36 cellular contexts compared by ENCODE assay signal in the genomic region with DNA sequence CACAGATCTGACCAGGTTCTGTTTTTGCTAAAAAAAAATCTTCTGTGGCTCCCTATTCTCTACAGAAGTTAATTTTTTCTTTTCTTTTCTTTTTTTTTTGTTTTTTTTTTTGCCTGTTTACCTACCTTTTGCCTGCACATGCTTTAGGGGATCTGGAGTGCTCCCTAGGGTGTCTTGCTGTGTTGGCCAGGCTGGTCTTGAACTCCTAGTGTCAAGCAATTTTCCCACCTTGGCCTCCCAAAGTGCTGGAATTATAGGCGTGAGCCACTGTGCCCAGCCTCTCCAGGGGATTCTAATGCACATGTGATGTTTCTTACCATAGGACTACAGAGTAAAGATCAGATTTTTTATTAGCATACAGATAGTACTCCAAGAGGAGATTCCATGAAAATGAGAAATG.
"Had no signal": no experiment of that assay in that cellular context is flagged by ENCODE, and none has a peak within 500 bp of the region (broad histone marks: within the 10 kb centered on the region; RNA-seq: fewer than 3 reads in every experiment).

No MANE protein-coding gene starts in this region.

- H3K4me2 ChIP-seq: SK-N-SH had no signal

- FAIRE-seq: bronchial epithelial cell, TTC549 had no signal

- H3K27me3 ChIP-seq: MG63, Peyer's patch, SJSA1 had no signal

- H3K27ac Mint-ChIP-seq: activated CD4-positive, alpha-beta T cell treated with anti-CD3 and anti-CD28 coated beads for 36 hours; activated CD4-positive, alpha-beta T cell treated with anti-CD3 and anti-CD28 coated beads, Interleukin-2, amount 10 ng/mL, durations not matched to agents 7 days and 5 days; activated CD8-positive, alpha-beta memory T cell treated with anti-CD3 and anti-CD28 coated beads, Interleukin-2, amount 10 ng/mL, durations not matched to agents 7 days and 5 days; activated naive CD4-positive, alpha-beta T cell treated with anti-CD3 and anti-CD28 coated beads, Interleukin-2, amount 50 U/mL, for 24 hours; activated naive CD8-positive, alpha-beta T cell treated with anti-CD3 and anti-CD28 coated beads, Interleukin-2, amount 50 U/mL, for 24 hours; brain; T-helper 2 cell treated with Interferon-gamma antibody and Interleukin-4, amounts not matched to agents 5 μg/mL and 100 μg/mL, for 36 hours had no signal

- H3K4me3 ChIP-seq: MG63, Peyer's patch, SJSA1 had no signal

- DNase-seq: activated CD4-positive, alpha-beta T cell treated with anti-CD3 and anti-CD28 coated beads for 36 hours; activated CD4-positive, alpha-beta T cell treated with anti-CD3 and anti-CD28 coated beads, Interleukin-2, amount 10 ng/mL, durations not matched to agents 7 days and 5 days; activated CD4-positive, alpha-beta T cell treated with anti-CD3 and anti-CD28 coated beads, Interleukin-2, amount 50 U/mL, for 48 hours; activated CD8-positive, alpha-beta memory T cell treated with anti-CD3 and anti-CD28 coated beads for 24 hours; activated CD8-positive, alpha-beta memory T cell treated with anti-CD3 and anti-CD28 coated beads, Interleukin-2, amount 10 ng/mL, durations not matched to agents 7 days and 5 days; activated CD8-positive, alpha-beta memory T cell treated with anti-CD3 and anti-CD28 coated beads, Interleukin-2, amount 50 U/mL, for 48 hours; activated effector memory CD4-positive, alpha-beta T cell treated with anti-CD3 and anti-CD28 coated beads, Interleukin-2, amount 50 U/mL, for 16 hours; activated naive CD4-positive, alpha-beta T cell; activated naive CD8-positive, alpha-beta T cell treated with anti-CD3 and anti-CD28 coated beads, Interleukin-2, amount 50 U/mL, for 24 hours; anterior cingulate cortex; caudate nucleus; cerebellar nuclear complex; Kasumi-1; KG1; MG63; NCI-H1048; NCI-H1105 treated with DMSO at 0.1 percent for 48 hours; NCI-H1436; NCI-H1694; NCI-H1930; NCI-H2081 treated with DMSO at 0.1 percent for 48 hours; NCI-H345; NCI-H524 treated with DMSO at 0.1 percent for 48 hours; PC-3; Peyer's patch; RPMI8226; SHP77 treated with DMSO at 0.1 percent for 48 hours; SK-N-SH had no signal

- H3K9me3 Mint-ChIP-seq: activated CD4-positive, alpha-beta T cell treated with anti-CD3 and anti-CD28 coated beads, Interleukin-2, amount 10 ng/mL, durations not matched to agents 7 days and 5 days; activated naive CD4-positive, alpha-beta T cell treated with anti-CD3 and anti-CD28 coated beads, Interleukin-2, amount 50 U/mL, for 24 hours; activated naive CD8-positive, alpha-beta T cell treated with anti-CD3 and anti-CD28 coated beads, Interleukin-2, amount 50 U/mL, for 24 hours; T-helper 1 cell treated with Interleukin-12 subunit alpha and Interleukin-12 subunit beta and Interleukin-4 antibody, amounts not matched to agents 30 μg/mL and 1 μg/mL, for 36 hours; T-helper 2 cell treated with Interferon-gamma antibody and Interleukin-4, amounts not matched to agents 5 μg/mL and 100 μg/mL, for 36 hours had no signal

- H3K4me3 Mint-ChIP-seq: activated CD4-positive, alpha-beta T cell treated with anti-CD3 and anti-CD28 coated beads for 36 hours; activated CD4-positive, alpha-beta T cell treated with anti-CD3 and anti-CD28 coated beads, Interleukin-2, amount 10 ng/mL, durations not matched to agents 7 days and 5 days; activated CD8-positive, alpha-beta memory T cell treated with anti-CD3 and anti-CD28 coated beads, Interleukin-2, amount 10 ng/mL, durations not matched to agents 7 days and 5 days; activated naive CD4-positive, alpha-beta T cell treated with anti-CD3 and anti-CD28 coated beads, Interleukin-2, amount 50 U/mL, for 24 hours; activated naive CD8-positive, alpha-beta T cell treated with anti-CD3 and anti-CD28 coated beads, Interleukin-2, amount 50 U/mL, for 24 hours; brain; T-helper 2 cell treated with Interferon-gamma antibody and Interleukin-4, amounts not matched to agents 5 μg/mL and 100 μg/mL, for 36 hours had no signal

- H3K27ac ChIP-seq: Peyer's patch, SJSA1 had no signal

- H3K9me3 ChIP-seq: MG63, Peyer's patch, SJSA1, SK-N-SH had no signal

- H3K36me3 ChIP-seq: Peyer's patch had no signal

- H3K9ac ChIP-seq: SK-N-SH had no signal

- H3K27me3 Mint-ChIP-seq: activated CD4-positive, alpha-beta T cell treated with anti-CD3 and anti-CD28 coated beads for 36 hours; activated CD4-positive, alpha-beta T cell treated with anti-CD3 and anti-CD28 coated beads, Interleukin-2, amount 10 ng/mL, durations not matched to agents 7 days and 5 days; activated CD8-positive, alpha-beta memory T cell treated with anti-CD3 and anti-CD28 coated beads, Interleukin-2, amount 10 ng/mL, durations not matched to agents 7 days and 5 days; activated naive CD4-positive, alpha-beta T cell treated with anti-CD3 and anti-CD28 coated beads, Interleukin-2, amount 50 U/mL, for 24 hours; activated naive CD8-positive, alpha-beta T cell treated with anti-CD3 and anti-CD28 coated beads, Interleukin-2, amount 50 U/mL, for 24 hours; brain had no signal

- ATAC-seq: activated CD4-positive, alpha-beta T cell treated with anti-CD3 and anti-CD28 coated beads for 36 hours; activated CD4-positive, CD25-positive, alpha-beta regulatory T cell treated with anti-CD3 and anti-CD28 coated beads, Interleukin-2, amount 50 U/mL, for 24 hours; activated CD8-positive, alpha-beta memory T cell treated with anti-CD3 and anti-CD28 coated beads, Interleukin-2, amount 10 ng/mL, durations not matched to agents 7 days and 5 days; activated naive CD8-positive, alpha-beta T cell treated with anti-CD3 and anti-CD28 coated beads, Interleukin-2, amount 50 U/mL, for 24 hours; PC-3 had no signal
